Comparison of ENCODE assay signal across 9 cellular contexts in genomic region chr1:14968251-14968812, GRCh38.
DNase-seq lines count a peak whose midpoint lies in the region; ATAC-seq and TF ChIP-seq lines count a peak whose summit lies in the region.
"Had no signal": no experiment of that assay in that cellular context is flagged by ENCODE, and none has a peak within 500 bp of the region (broad histone marks: within the 10 kb centered on the region; RNA-seq: fewer than 3 reads in every experiment).

No MANE protein-coding gene starts in this region.

- H3K9me3 ChIP-seq in ascending aorta: no peaks in the 10 kb centered on the region

- ATAC-seq in left cardiac atrium (peak; percentile 83 to 84), GM21423 (IDR thresholded peaks at IDR 0.05; ENCODE audit: unreplicated experiment) (no peak), GM21717 (IDR thresholded peaks at IDR 0.05; ENCODE audit: unreplicated experiment) (no peak)

- H3K4me3 ChIP-seq in ascending aorta (no peak overlapping the region), retinal pigment epithelial cell (ENCODE audit: low read length) (no peak overlapping the region)

- H3K4me1 ChIP-seq in ascending aorta: peaks cover 12 to 34% of the 10 kb centered on the region in 2 donors

- H3K27me3 ChIP-seq in ascending aorta: no peaks in the 10 kb centered on the region

- intact Hi-C loops in ascending aorta (cut with DNase I): loop anchor here (1.0 kb wide), 1 partner anchor 19 kb away; no protein-coding TSS in a partner anchor
- intact Hi-C loops in left cardiac atrium (cut with DNase I): no loop called here

- H3K36me3 ChIP-seq in ascending aorta: peaks cover 0 to under 1% of the 10 kb centered on the region in 2 donors

- H3K27ac ChIP-seq in ascending aorta: peak overlapping the region; percentile 83 to 90

- DNase-seq in GM04504 (ENCODE audit: low read depth): peak; percentile 92
- peak; percentile 73 to 92 for DNase-seq in ascending aorta (ENCODE audit: low spot score in 2 of 2)
- peak; percentile 69 for DNase-seq in left cardiac atrium
- DNase-seq in retinal pigment epithelial cell (ENCODE audit: low read depth): peak; percentile 81
- no peak for DNase-seq in NCI-H146 treated with DMSO at 0.1 percent for 48 hours (lab: John Stamatoyannopoulos, UW; ENCODE audit: unreplicated experiment)
- no peak for DNase-seq in HUDEP-2 (lab: John Stamatoyannopoulos, UW; ENCODE audit: unreplicated experiment in 76 of 76)
- DNase-seq: KG1 had no signal

- no peak for TF ChIP-seq CTCF in ascending aorta (IDR thresholded peaks at IDR 0.05)
- TF ChIP-seq CTCF in retinal pigment epithelial cell (conservative IDR thresholded peaks at IDR 0.05; ENCODE audit: low read depth, low read length): no peak

Comparison
In these comparisons a context has a peak if more than half of its experiments do, and no peak if none do; other contexts are left out.
1. DNase-seq: peak in GM04504 (single experiment), ascending aorta (2 of 2), left cardiac atrium (single experiment) and retinal pigment epithelial cell (single experiment); none in NCI-H146 treated with DMSO at 0.1 percent for 48 hours (single experiment) and HUDEP-2 (0 of 76).
2. ATAC-seq: peak in left cardiac atrium (2 of 2); none in GM21423 (single experiment) and GM21717 (single experiment).